Comparison of ENCODE assay signal across 19 cellular contexts in genomic region chr21:25564349-25564948, GRCh38. TPM values are rescaled to one million over a fixed set of nuclear protein-coding genes. Genes with fewer than 3 reads are reported as not detected.
DNase-seq lines count a peak whose midpoint lies in the region; ATAC-seq, FAIRE-seq and TF ChIP-seq lines count a peak whose summit lies in the region.
"Had no signal": no experiment of that assay in that cellular context is flagged by ENCODE, and none has a peak within 500 bp of the region (broad histone marks: within the 10 kb centered on the region; RNA-seq: fewer than 3 reads in every experiment).

No MANE protein-coding gene starts in this region.

- TF ChIP-seq CTCF in AG04450 (IDR thresholded peaks at IDR 0.05; ENCODE audit: low read depth, low read length) (no peak), DND-41 (IDR thresholded peaks at IDR 0.05; ENCODE audit: borderline replicate concordance, extremely low read depth, low read length, poor library complexity, severe bottlenecking) (no peak), HepG2 (CRISPR knock-in tag; IDR thresholded peaks at IDR 0.05) (no peak), D721Med (IDR thresholded peaks at IDR 0.05; ENCODE audit: insufficient read depth, missing control alignments) (no peak), PC-9 (conservative IDR thresholded peaks at IDR 0.05) (no peak)

- BruUV-seq in HepG2 (replicated peaks; lab: Mats Ljungman, UMichigan), result no TSS peak
- no TSS peak for BruUV-seq in PC-9 (replicated peaks; lab: Mats Ljungman, UMichigan)

- intact Hi-C loops in HepG2 (cut with micrococcal nuclease; ENCODE audit: unreplicated experiment) (no loop called here), PC-9 (cut with micrococcal nuclease; ENCODE audit: unreplicated experiment) (no loop called here)

- H3K9me3 Mint-ChIP-seq in effector memory CD8-positive, alpha-beta T cell, result no peaks in the 10 kb centered on the region

- peaks cover under 1% of the 10 kb centered on the region for H3K36me3 Mint-ChIP-seq in T-helper 17 cell (ENCODE audit: low read depth)
- peaks cover 25% of the 10 kb centered on the region for H3K36me3 Mint-ChIP-seq in effector memory CD8-positive, alpha-beta T cell (ENCODE audit: insufficient read depth)

- TF ChIP-seq POLR2A in HepG2 (IDR thresholded peaks at IDR 0.05; ENCODE audit: insufficient read depth in 1 of 2, low read depth in 2 of 2, low read length in 2 of 2), result no peak

- peak overlapping the region; percentile 97; the same call in 1 of the 2 replicates for H3K9ac ChIP-seq in DND-41 (ENCODE audit: low read depth, low read length)
- H3K9ac ChIP-seq in HepG2 (ENCODE audit: insufficient read depth, low read depth, low read length), result no peak overlapping the region

- H3F3A ChIP-seq in PC-9 (ENCODE audit: insufficient read depth, low read depth), result no peaks in the 10 kb centered on the region

- peak overlapping the region; percentile 96 for H3K4me3 Mint-ChIP-seq in T-helper 17 cell
- peak overlapping the region; percentile 98 to 99 for H3K4me3 Mint-ChIP-seq in effector memory CD8-positive, alpha-beta T cell

- H3K4me3 ChIP-seq in AG04450 (ENCODE audit: low read depth, low read length) (peak overlapping the region; percentile 80), DND-41 (ENCODE audit: low read depth in 1 of 2, low read length in 2 of 2) (peak overlapping the region in 1 of 2 experiments; percentile 82; a peak in 2 of 4 replicates), HepG2 (replicated peaks in 1 of 3; ENCODE audit: insufficient read depth in 1 of 3, low read depth in 2 of 3, low read length in 3 of 3) (no peak overlapping the region), PC-9 (no peak overlapping the region)
- H3K4me3 ChIP-seq: skin epidermis had no signal

- POLR2A ChIA-PET in AG04450 (lab: Yijun Ruan, JAX), result no interaction called here
- POLR2A ChIA-PET in HepG2 (lab: Yijun Ruan, JAX), result no interaction called here
- POLR2A ChIA-PET in PC-9 (lab: Charles Lee; ENCODE audit: unreplicated experiment), result no interaction called here

- H2AFZ ChIP-seq in DND-41 (ENCODE audit: low read depth, low read length) (no peak overlapping the region), HepG2 (ENCODE audit: low read length) (no peak overlapping the region), PC-9 (no peak overlapping the region)

- H3K27me3 Mint-ChIP-seq in T-helper 17 cell, result no peaks in the 10 kb centered on the region
- H3K27me3 Mint-ChIP-seq in effector memory CD8-positive, alpha-beta T cell, result no peaks in the 10 kb centered on the region

- H3K4me1 ChIP-seq in DND-41 (ENCODE audit: insufficient read depth, low read length) (peaks cover 78% of the 10 kb centered on the region), HepG2 (ENCODE audit: insufficient read depth, low read length) (peaks cover 9% of the 10 kb centered on the region), PC-9 (replicated peaks; ENCODE audit: insufficient read depth) (no peaks in the 10 kb centered on the region)

- DNase-seq in AG04450 (ENCODE audit: low read depth, low spot score) (no peak), DND-41 (no peak), T-helper 17 cell (no peak), HepG2 (ENCODE audit: low spot score) (no peak), NCI-H2081 treated with DMSO at 0.1 percent for 48 hours (lab: John Stamatoyannopoulos, UW) (no peak), D721Med (ENCODE audit: insufficient read length, low spot score) (no peak), PC-9 (no peak)
- no peak for DNase-seq in effector memory CD8-positive, alpha-beta T cell
- DNase-seq: activated CD4-positive, alpha-beta T cell treated with anti-CD3 and anti-CD28 coated beads for 48 hours; cerebellar nuclear complex; DMS79; Kasumi-1; mesendoderm; NCI-H1694; NCI-H526; nucleus accumbens had no signal

- H3K27me3 ChIP-seq in AG04450 (ENCODE audit: control insufficient read depth, insufficient read depth, low read length) (no peaks in the 10 kb centered on the region), DND-41 (ENCODE audit: insufficient read depth, low read length, poor library complexity) (no peaks in the 10 kb centered on the region), HepG2 (ENCODE audit: control insufficient read depth in 1 of 2, insufficient read depth in 2 of 2, low read length in 2 of 2) (no peaks in the 10 kb centered on the region), PC-9 (ENCODE audit: insufficient read depth, low read depth) (no peaks in the 10 kb centered on the region)

- peaks cover 64% of the 10 kb centered on the region for H3K4me1 Mint-ChIP-seq in T-helper 17 cell
- peaks cover 58 to 74% of the 10 kb centered on the region in 2 donors for H3K4me1 Mint-ChIP-seq in effector memory CD8-positive, alpha-beta T cell (ENCODE audit: low read depth in 2 of 2)

- TF ChIP-seq EP300 in HepG2 (IDR thresholded peaks at IDR 0.05; ENCODE audit: low read depth in 2 of 2, low read length in 2 of 2) (no peak), HepG2 (CRISPR knock-in tag; IDR thresholded peaks at IDR 0.05; ENCODE audit: borderline replicate concordance) (no peak)

- ATAC-seq in DND-41 (ENCODE audit: insufficient read depth, low read depth) (no peak), T-helper 17 cell (no peak), HepG2 (no peak)
- ATAC-seq in effector memory CD8-positive, alpha-beta T cell (replicated peaks), result no peak

- no peak overlapping the region for H3K27ac ChIP-seq in AG04450 (ENCODE audit: low read depth, low read length)
- H3K27ac ChIP-seq in DND-41 (ENCODE audit: low read length), result peak overlapping the region; percentile 27; the same call in 1 of the 2 replicates
- no peak overlapping the region for H3K27ac ChIP-seq in HepG2 (ENCODE audit: extremely low read length, insufficient read depth, low read length)
- no peak overlapping the region for H3K27ac ChIP-seq in PC-9
- H3K27ac ChIP-seq: epithelial cell of prostate had no signal

- TF ChIP-seq RAD21 in HepG2 (CRISPR knock-in tag; IDR thresholded peaks at IDR 0.05), result no peak

- peak overlapping the region; percentile 86 for H3K4me2 ChIP-seq in DND-41 (ENCODE audit: insufficient read depth, low read length)
- no peak overlapping the region for H3K4me2 ChIP-seq in HepG2 (ENCODE audit: low read depth, low read length)
- H3K4me2 ChIP-seq in PC-9, result no peak overlapping the region

- H4K20me1 ChIP-seq in DND-41 (ENCODE audit: insufficient read depth, low read length), result peaks cover 34% of the 10 kb centered on the region
- H4K20me1 ChIP-seq in HepG2 (ENCODE audit: insufficient read depth, low read length), result no peaks in the 10 kb centered on the region
- no peaks in the 10 kb centered on the region for H4K20me1 ChIP-seq in PC-9 (ENCODE audit: insufficient read depth)

- H3K9me3 ChIP-seq in AG04450 (ENCODE audit: control insufficient read depth, insufficient read depth, low read length), result no peaks in the 10 kb centered on the region
- no peaks in the 10 kb centered on the region for H3K9me3 ChIP-seq in DND-41 (ENCODE audit: insufficient read depth, low read length, severe bottlenecking)
- peaks cover 18% of the 10 kb centered on the region for H3K9me3 ChIP-seq in T-helper 17 cell (ENCODE audit: control insufficient read depth, low read length, poor library complexity, severe bottlenecking)
- no peaks in the 10 kb centered on the region for H3K9me3 ChIP-seq in HepG2 (ENCODE audit: low read length)
- no peaks in the 10 kb centered on the region for H3K9me3 ChIP-seq in PC-9 (ENCODE audit: insufficient read depth, low read depth)

- H3K36me3 ChIP-seq in DND-41 (ENCODE audit: insufficient read depth, low read length), result peaks cover 53% of the 10 kb centered on the region
- H3K36me3 ChIP-seq in HepG2 (replicated peaks in 1 of 2; ENCODE audit: control insufficient read depth in 1 of 2, insufficient read depth in 2 of 2, low read length in 2 of 2), result peaks cover 2 to 5% of the 10 kb centered on the region in 2 experiments; a peak in 1 of 5 replicates
- no peaks in the 10 kb centered on the region for H3K36me3 ChIP-seq in PC-9 (ENCODE audit: low read depth)

- 95% methylated on average over 3 of the region's 3 CpGs for WGBS in HepG2 (ENCODE audit: low lambda C conversion rate)

- CTCF ChIA-PET in AG04450 (lab: Charles Lee) (no interaction called here), HepG2 (lab: Yijun Ruan, JAX; ENCODE audit: low intra/inter-chr PET ratio, low total read pairs) (no interaction called here), PC-9 (lab: Charles Lee) (interaction anchor here (0.7 kb wide), 1 partner anchor 170 kb away, joined by 3 read pairs; the partner anchor contains the start of genes ATP5PF and GABPA)

- H3K79me2 ChIP-seq in DND-41 (ENCODE audit: insufficient read depth, low read length) (peaks cover 76% of the 10 kb centered on the region), HepG2 (ENCODE audit: insufficient read depth, low read length) (no peaks in the 10 kb centered on the region), PC-9 (ENCODE audit: low read depth) (no peaks in the 10 kb centered on the region)

- in situ Hi-C loops in HepG2 (cut with HindIII; ENCODE audit: extremely low pct_ligation_motif_present, low pct_unique_long_range_greater_than_20kb), result no loop called here

- FAIRE-seq in HepG2 (lab: Jason Lieb, UNC), result no peak
- FAIRE-seq in D721Med (lab: Jason Lieb, UNC), result no peak
- FAIRE-seq: RCC 7860 had no signal

- H3K27ac Mint-ChIP-seq in T-helper 17 cell, result peak overlapping the region; percentile 94
- H3K27ac Mint-ChIP-seq in effector memory CD8-positive, alpha-beta T cell, result peak overlapping the region; percentile 66 to 99

- H3K9me2 ChIP-seq in PC-9 (ENCODE audit: insufficient read depth), result no peaks in the 10 kb centered on the region

RNA-seq across cellular contexts. Expression of gene MRPL39, which starts 42.8 kb away (rescaled TPM):
- 22.8 and 37.0 TPM in 2 replicates for polyA plus RNA-seq in AG04450 (2011; rRNA removed)
- polyA minus RNA-seq in AG04450 (2011; rRNA and poly(A)+ RNA removed), result 8.8 and 15.0 TPM in 2 replicates
- 1 to 10 TPM; 8.9 to 9.9 TPM for total RNA-seq in T-helper 17 cell
- 91.2 and 141 TPM in 2 replicates for total RNA-seq in HepG2 (2016; rRNA removed; fragmentation: Illumina TruSeq; extraction: Trizol)
- total RNA-seq in HepG2 (2016; cell fraction: cytosol; rRNA removed; fragmentation: Illumina TruSeq; extraction: Trizol; ENCODE audit: low read depth), result 11.9 and 12.5 TPM in 2 replicates
- total RNA-seq in HepG2 (2016; cell fraction: insoluble cytoplasmic fraction; rRNA removed; fragmentation: Illumina TruSeq; extraction: Trizol), result 88.8 and 142 TPM in 2 replicates
- 14.3 and 18.5 TPM in 2 replicates for total RNA-seq in HepG2 (2016; cell fraction: membrane; rRNA removed; fragmentation: Illumina TruSeq; extraction: Trizol)
- total RNA-seq in HepG2 (2016; cell fraction: nucleus; rRNA removed; fragmentation: Illumina TruSeq; extraction: Trizol), result 33.8 and 40.4 TPM in 2 replicates
- polyA plus RNA-seq in HepG2 (2011; rRNA removed), result 19.8 and 29.1 TPM in 2 replicates
- polyA plus RNA-seq in HepG2 (2011; cell fraction: cytosol; rRNA removed), result 11.8 and 15.2 TPM in 2 replicates
- 4.5 and 5.4 TPM in 2 replicates for polyA plus RNA-seq in HepG2 (2011; cell fraction: nucleus; rRNA removed)
- polyA plus RNA-seq in HepG2 (2012), result 27.8 and 42.6 TPM in 2 replicates
- polyA plus RNA-seq in HepG2 (2016; cell fraction: cytosol; fragmentation: Illumina TruSeq; extraction: Trizol; ENCODE audit: low read depth), result 7.7 and 8.7 TPM in 2 replicates
- polyA plus RNA-seq in HepG2 (2016; cell fraction: insoluble cytoplasmic fraction; fragmentation: Illumina TruSeq; extraction: Trizol; ENCODE audit: low read depth), result 109 and 121 TPM in 2 replicates
- 9.3 and 12.6 TPM in 2 replicates for polyA plus RNA-seq in HepG2 (2016; cell fraction: membrane; fragmentation: Illumina TruSeq; extraction: Trizol; ENCODE audit: low read depth)
- 31.3 and 36.3 TPM in 2 replicates for polyA plus RNA-seq in HepG2 (2016; cell fraction: nucleus; fragmentation: Illumina TruSeq; extraction: Trizol; ENCODE audit: insufficient read depth, low read depth)
- polyA minus RNA-seq in HepG2 (2011; rRNA and poly(A)+ RNA removed; ENCODE audit: low replicate concordance), result 5.1 and 12.3 TPM in 2 replicates
- polyA minus RNA-seq in HepG2 (2011; cell fraction: cytosol; rRNA and poly(A)+ RNA removed), result 11.0 and 11.9 TPM in 2 replicates
- 23.2 and 30.5 TPM in 2 replicates for polyA minus RNA-seq in HepG2 (2011; cell fraction: nucleus; rRNA and poly(A)+ RNA removed)
- 15.5 and 21.2 TPM in 2 replicates for total RNA-seq in PC-9 (2021)
